Comparison of ENCODE assay signal across 23 cellular contexts in the genomic region with DNA sequence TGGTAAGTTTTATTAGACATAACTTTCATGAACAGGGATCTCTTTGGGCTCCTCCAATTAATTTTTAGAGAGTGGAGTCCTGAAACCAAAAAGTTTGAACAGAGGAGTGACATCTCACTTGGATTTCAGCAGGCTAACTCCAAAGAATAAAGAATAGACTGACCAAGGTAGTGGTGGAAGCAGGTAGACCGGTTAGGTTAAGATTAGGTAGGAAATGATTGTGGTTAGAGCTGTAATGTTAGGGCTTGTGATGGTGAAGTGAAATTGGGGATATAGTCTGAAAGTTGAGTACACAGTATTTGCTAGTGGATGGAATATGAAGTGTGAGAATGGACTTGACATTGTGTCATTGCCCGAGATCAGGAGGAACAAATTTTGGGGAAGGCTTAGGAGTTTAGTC. TPM values are rescaled to one million over a fixed set of nuclear protein-coding genes. Genes with fewer than 3 reads are reported as not detected.
A peak's percentile ranks its signal among the peaks of the same experiment; 100 is the strongest.
DNase-seq lines count a peak whose midpoint lies in the region; ATAC-seq, FAIRE-seq and TF ChIP-seq lines count a peak whose summit lies in the region.
"Had no signal": no experiment of that assay in that cellular context is flagged by ENCODE, and none has a peak within 500 bp of the region (broad histone marks: within the 10 kb centered on the region; RNA-seq: fewer than 3 reads in every experiment).

No MANE protein-coding gene starts in this region.

- H3K4me1 Mint-ChIP-seq in GM23338 (peaks cover 45% of the 10 kb centered on the region), mesothelial cell of epicardium (peaks cover 16% of the 10 kb centered on the region)

- TF ChIP-seq CTCF in GM23338 (conservative IDR thresholded peaks at IDR 0.05; ENCODE audit: low read depth in 2 of 2) (no peak), mammary epithelial cell (conservative IDR thresholded peaks at IDR 0.05 in 1 of 2, IDR thresholded peaks at IDR 0.05 in 1 of 2; ENCODE audit: extremely low read depth in 1 of 2, insufficient read depth in 1 of 2, low read depth in 1 of 2, low read length in 2 of 2) (no peak), mesothelial cell of epicardium (IDR thresholded peaks at IDR 0.05; ENCODE audit: unreplicated experiment) (no peak)

- H3K27ac Mint-ChIP-seq in GM23338 (peak overlapping the region; percentile 14), mesothelial cell of epicardium (no peak overlapping the region)
- H3K27ac Mint-ChIP-seq: CD8-positive, alpha-beta T cell; HFFc6 had no signal

- H3K27me3 ChIP-seq in GM23338 (ENCODE audit: insufficient read depth) (no peaks in the 10 kb centered on the region), mammary epithelial cell (ENCODE audit: insufficient read depth, low read length) (no peaks in the 10 kb centered on the region), trophoblast cell (ENCODE audit: insufficient read depth, low read length) (no peaks in the 10 kb centered on the region)

- no peaks in the 10 kb centered on the region for H3K9me3 Mint-ChIP-seq in GM23338
- no peaks in the 10 kb centered on the region for H3K9me3 Mint-ChIP-seq in mesothelial cell of epicardium
- H3K9me3 Mint-ChIP-seq: CD8-positive, alpha-beta T cell; HFFc6 had no signal

- no peak for TF ChIP-seq POLR2A in GM12891 (IDR thresholded peaks at IDR 0.05; ENCODE audit: low read depth, low read length)

- no peak overlapping the region for H2BK12ac ChIP-seq in trophoblast cell (ENCODE audit: low read length)

- peaks cover 3% of the 10 kb centered on the region; the same call in 1 of the 3 replicates for H3K36me3 Mint-ChIP-seq in GM23338 (ENCODE audit: low read depth)
- peaks cover 3% of the 10 kb centered on the region for H3K36me3 Mint-ChIP-seq in mesothelial cell of epicardium
- H3K36me3 Mint-ChIP-seq: CD8-positive, alpha-beta T cell had no signal

- H3K4ac ChIP-seq in trophoblast cell (ENCODE audit: low read depth, low read length): peak overlapping the region; percentile 86

- H3K23ac ChIP-seq in trophoblast cell (ENCODE audit: low read length): no peak overlapping the region

- H2AK5ac ChIP-seq in trophoblast cell (ENCODE audit: low read length): no peak overlapping the region

- H3K14ac ChIP-seq in trophoblast cell (ENCODE audit: low read length): no peak overlapping the region

- H3K79me2 ChIP-seq in GM23338 (replicated peaks; ENCODE audit: insufficient read depth) (peaks cover 100% of the 10 kb centered on the region), mammary epithelial cell (ENCODE audit: insufficient read depth, low read length) (peaks cover 95% of the 10 kb centered on the region), trophoblast cell (ENCODE audit: control insufficient read depth, insufficient read depth, low read length, poor library complexity) (peaks cover 6% of the 10 kb centered on the region)

- H3K4me3 ChIP-seq in GM23338 (no peak overlapping the region), mammary epithelial cell (replicated peaks in 1 of 3; ENCODE audit: insufficient read depth in 1 of 3, low read depth in 2 of 3, low read length in 3 of 3) (no peak overlapping the region), trophoblast cell (ENCODE audit: low read depth, low read length) (no peak overlapping the region)
- H3K4me3 ChIP-seq: HAP-1 had no signal

- intact Hi-C loops in mammary epithelial cell (cut with micrococcal nuclease): no loop called here

- DNase-seq in GM12891 (ENCODE audit: insufficient read length, low spot score) (no peak), GM23338 (ENCODE audit: low spot score) (no peak), mammary epithelial cell (peak; percentile 71), trophoblast cell (no peak), mesothelial cell of epicardium (ENCODE audit: low spot score in 2 of 2, unreplicated experiment in 2 of 2) (no peak)
- DNase-seq in stimulated activated naive CD4-positive, alpha-beta T cell treated with Interleukin-2 at 50 U/mL for 16 hours (lab: John Stamatoyannopoulos, UW): no peak
- DNase-seq: Caco-2; CD8-positive, alpha-beta T cell; DMS 273 treated with DMSO at 0.1 percent for 48 hours; DMS79; EL; GF-D8; HFFc6; Karpas-422; NCI-H2029; NCI-H446; NCI-H524 treated with DMSO at 0.1 percent for 48 hours; NCI-H774 had no signal

- H3K4me3 Mint-ChIP-seq in GM23338 (no peak overlapping the region), mesothelial cell of epicardium (no peak overlapping the region)
- H3K4me3 Mint-ChIP-seq: CD8-positive, alpha-beta T cell; HFFc6 had no signal

- H3K36me3 ChIP-seq in GM23338 (ENCODE audit: insufficient read depth): no peaks in the 10 kb centered on the region
- H3K36me3 ChIP-seq in mammary epithelial cell (ENCODE audit: insufficient read depth, low read length): no peaks in the 10 kb centered on the region
- H3K36me3 ChIP-seq in trophoblast cell (ENCODE audit: control insufficient read depth in 1 of 2, insufficient read depth in 2 of 2, low read length in 2 of 2): peaks cover 0 to 1% of the 10 kb centered on the region in 2 experiments
- H3K36me3 ChIP-seq: HAP-1 had no signal

- H4K12ac ChIP-seq in trophoblast cell (ENCODE audit: low read depth, low read length): no peak overlapping the region

- no peaks in the 10 kb centered on the region for H3K79me1 ChIP-seq in trophoblast cell (ENCODE audit: low read length)

- H3K4me1 ChIP-seq in GM23338 (ENCODE audit: insufficient read depth) (peaks cover 29% of the 10 kb centered on the region), mammary epithelial cell (ENCODE audit: insufficient read depth, low read length) (peaks cover 31% of the 10 kb centered on the region), trophoblast cell (ENCODE audit: control insufficient read depth in 1 of 2, insufficient read depth in 2 of 2, low read length in 2 of 2) (peaks cover 0 to 2% of the 10 kb centered on the region in 2 experiments)

- H3K27me3 Mint-ChIP-seq in GM23338 (ENCODE audit: insufficient read depth, low read depth, poor library complexity) (peaks cover 8% of the 10 kb centered on the region), mesothelial cell of epicardium (ENCODE audit: low read depth) (no peaks in the 10 kb centered on the region)

- ATAC-seq in GM23338 (no peak), GM21825 (IDR thresholded peaks at IDR 0.05; ENCODE audit: unreplicated experiment) (no peak)
- ATAC-seq: CD8-positive, alpha-beta T cell; SK-N-SH treated with all-trans-retinoic acid at 6 μM for 48 hours had no signal

- H3F3A ChIP-seq in GM23338 (replicated peaks; ENCODE audit: low read depth): no peaks in the 10 kb centered on the region

- no peaks in the 10 kb centered on the region for H3K9me2 ChIP-seq in GM23338 (ENCODE audit: insufficient read depth)

- BruUV-seq in mammary epithelial cell (replicated peaks; lab: Mats Ljungman, UMichigan): no TSS peak

- peak; percentile 69 for FAIRE-seq in GM12891 (lab: Jason Lieb, UNC)
- FAIRE-seq: GM12892 had no signal

- H2BK5ac ChIP-seq in trophoblast cell (ENCODE audit: low read depth, low read length, poor library complexity): no peak overlapping the region

- no peak overlapping the region for H2BK120ac ChIP-seq in trophoblast cell (ENCODE audit: insufficient read depth, low read length, poor library complexity)

- H4K8ac ChIP-seq in trophoblast cell (ENCODE audit: low read depth, low read length): no peak overlapping the region

- peaks cover 30% of the 10 kb centered on the region for H4K20me1 ChIP-seq in GM23338 (replicated peaks; ENCODE audit: insufficient read depth)
- H4K20me1 ChIP-seq in mammary epithelial cell (ENCODE audit: insufficient read depth, low read length): no peaks in the 10 kb centered on the region

- H3K9ac ChIP-seq in mammary epithelial cell (ENCODE audit: insufficient read depth, low read length) (no peak overlapping the region), trophoblast cell (ENCODE audit: low read length) (no peak overlapping the region)

- no peak overlapping the region for H3K4me2 ChIP-seq in GM23338
- H3K4me2 ChIP-seq in mammary epithelial cell (ENCODE audit: insufficient read depth, low read depth, low read length): peak overlapping the region; percentile 50
- H3K4me2 ChIP-seq in trophoblast cell (ENCODE audit: low read length): no peak overlapping the region

- dilution Hi-C loops in mammary epithelial cell (cut with HindIII; ENCODE audit: low sequenced_read_pairs): loop anchor here (5.0 kb wide), 1 partner anchor 35 kb away; no protein-coding TSS in a partner anchor

- in situ Hi-C loops in mammary epithelial cell (cut with MboI; ENCODE audit: low sequenced_read_pairs in 2 of 2): loop anchor here (25.0 kb wide), 2 partner anchors 120 to 1470 kb away; no protein-coding TSS in a partner anchor

- CTCF ChIA-PET in mammary epithelial cell (lab: Charles Lee; ENCODE audit: low non-redundant PET): no interaction called here

- WGBS in mammary epithelial cell (ENCODE audit: low coverage, missing lambda C conversion rate): 67% methylated on average over 2 of the region's 2 CpGs
- 100% methylated on average over 1 of the region's 2 CpGs for WGBS in trophoblast cell (ENCODE audit: extremely low coverage, insufficient coverage, insufficient read length)

- H3K9me3 ChIP-seq in mammary epithelial cell (replicated peaks; ENCODE audit: insufficient read depth, low read length): no peaks in the 10 kb centered on the region
- H3K9me3 ChIP-seq in trophoblast cell (ENCODE audit: insufficient read depth, low read depth, low read length): no peaks in the 10 kb centered on the region
- H3K9me3 ChIP-seq: Caco-2, HAP-1 had no signal

- no peak overlapping the region for H3K27ac ChIP-seq in GM23338 (ENCODE audit: low read depth)
- H3K27ac ChIP-seq in mammary epithelial cell (ENCODE audit: insufficient read depth, low read depth, low read length): no peak overlapping the region
- no peak overlapping the region for H3K27ac ChIP-seq in trophoblast cell (ENCODE audit: low read depth, low read length)
- H3K27ac ChIP-seq: C4-2B had no signal

- H2AFZ ChIP-seq in GM23338 (no peak overlapping the region), mammary epithelial cell (ENCODE audit: low read depth, low read length) (no peak overlapping the region), trophoblast cell (ENCODE audit: insufficient read depth, low read length, poor library complexity) (no peak overlapping the region)

- H4K91ac ChIP-seq in trophoblast cell (ENCODE audit: low read depth, low read length): no peak overlapping the region

- no peak overlapping the region for H3K18ac ChIP-seq in trophoblast cell (ENCODE audit: low read length)

TF ChIP-seq in GM12891, 5 proteins besides CTCF, POLR2A, EP300 and RAD21 (continues in another document):
- no peak for TF ChIP-seq PAX5 (IDR thresholded peaks at IDR 0.05; ENCODE audit: insufficient read depth, low read length, severe bottlenecking)
- no peak for TF ChIP-seq SPI1 (IDR thresholded peaks at IDR 0.05; ENCODE audit: low read depth, low read length)

TF ChIP-seq in GM23338, 12 proteins besides CTCF, POLR2A, EP300 and RAD21 (continues in another document):
- TF ChIP-seq NANOG (IDR thresholded peaks at IDR 0.05; ENCODE audit: borderline replicate concordance): no peak

RNA-seq across cellular contexts. Expression of a gene that starts 27.8 kb away (rescaled TPM):
- polyA plus RNA-seq in GM12891 (2012; ENCODE audit: low read depth, missing spikeins): 25.2 TPM
- total RNA-seq in GM23338 (2014; rRNA removed; shearing (Covaris generic)): 150 and 159 TPM in 2 replicates
- polyA plus RNA-seq in GM23338 (2016; fragmentation: Nextera tagmentation; extraction: Ambion mirVana): 53.7 and 60.8 TPM in 2 replicates
- 10 to 100 TPM; 60.6 to 76.5 TPM for total RNA-seq in mammary epithelial cell
- 76.1 TPM for polyA plus RNA-seq in mammary epithelial cell
- polyA minus RNA-seq in mammary epithelial cell: 117 TPM
- polyA plus RNA-seq in trophoblast cell (2013): 142 TPM in 2 replicates
- 129 to 138 TPM (median 133 TPM) in 3 replicates for total RNA-seq in mesothelial cell of epicardium
